In the genomic region with DNA sequence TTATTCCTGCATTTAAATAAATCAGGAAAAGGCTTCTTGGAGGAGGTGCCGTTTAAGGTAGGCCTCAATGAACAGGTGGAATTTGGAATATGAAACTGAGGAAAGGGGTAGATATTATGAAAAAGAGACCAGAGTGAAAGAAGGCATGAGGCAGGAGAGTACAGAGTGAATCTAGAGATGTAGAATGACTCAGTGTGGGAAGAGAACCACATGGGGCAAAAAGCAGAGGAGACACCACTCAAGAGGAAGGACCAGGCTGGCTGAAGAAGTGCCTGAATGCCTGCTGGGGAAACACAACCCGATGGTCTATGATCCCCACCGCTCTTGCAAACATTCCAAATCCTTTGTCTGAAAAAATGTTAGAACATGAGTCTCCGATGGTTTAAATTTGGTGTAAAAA, we compare ENCODE assay signal across 16 cellular contexts.
DNase-seq lines count a peak whose midpoint lies in the region; ATAC-seq, FAIRE-seq and TF ChIP-seq lines count a peak whose summit lies in the region.
"Had no signal": no experiment of that assay in that cellular context is flagged by ENCODE, and none has a peak within 500 bp of the region (broad histone marks: within the 10 kb centered on the region; RNA-seq: fewer than 3 reads in every experiment).

No MANE protein-coding gene starts in this region.

- H3K27me3 Mint-ChIP-seq in CD4-positive, CD25-positive, alpha-beta regulatory T cell: no peaks in the 10 kb centered on the region
- no peaks in the 10 kb centered on the region for H3K27me3 Mint-ChIP-seq in T-cell
- H3K27me3 Mint-ChIP-seq in GM23338 (ENCODE audit: insufficient read depth, low read depth, poor library complexity): peaks cover 5% of the 10 kb centered on the region

- POLR2A ChIA-PET in A673 (lab: Charles Lee; ENCODE audit: low non-redundant PET) (no interaction called here), T-cell (lab: Charles Lee) (no interaction called here)

- H4K20me1 ChIP-seq in GM23338 (replicated peaks; ENCODE audit: insufficient read depth): no peaks in the 10 kb centered on the region
- H4K20me1 ChIP-seq: BLaER1 had no signal

- H3K36me3 Mint-ChIP-seq in CD4-positive, CD25-positive, alpha-beta regulatory T cell: peaks cover 32% of the 10 kb centered on the region
- H3K36me3 Mint-ChIP-seq in T-cell: peaks cover 33% of the 10 kb centered on the region
- no peaks in the 10 kb centered on the region for H3K36me3 Mint-ChIP-seq in GM23338 (ENCODE audit: low read depth)

- H3K9me3 ChIP-seq in A673 (ENCODE audit: low read depth, low read length, poor library complexity, severe bottlenecking): no peaks in the 10 kb centered on the region
- H3K9me3 ChIP-seq in CD4-positive, CD25-positive, alpha-beta regulatory T cell (ENCODE audit: control insufficient read depth in 2 of 2, low read length in 2 of 2): no peaks in the 10 kb centered on the region
- H3K9me3 ChIP-seq: A549, BLaER1 had no signal

- no peak overlapping the region for H3K4me2 ChIP-seq in GM23338
- H3K4me2 ChIP-seq: A549, BLaER1 had no signal

- H3K27me3 ChIP-seq in A673 (replicated peaks; ENCODE audit: insufficient read depth, low read depth, low read length, poor library complexity) (no peaks in the 10 kb centered on the region), GM23338 (ENCODE audit: insufficient read depth) (no peaks in the 10 kb centered on the region)
- H3K27me3 ChIP-seq in CD4-positive, CD25-positive, alpha-beta regulatory T cell (ENCODE audit: control insufficient read depth, insufficient read depth, low read length): no peaks in the 10 kb centered on the region
- H3K27me3 ChIP-seq: BLaER1 had no signal

- no peaks in the 10 kb centered on the region for H3K79me2 ChIP-seq in GM23338 (replicated peaks; ENCODE audit: insufficient read depth)

- H3K36me3 ChIP-seq in A673 (ENCODE audit: insufficient read depth, low read length, poor library complexity, severe bottlenecking): no peaks in the 10 kb centered on the region
- no peaks in the 10 kb centered on the region for H3K36me3 ChIP-seq in CD4-positive, CD25-positive, alpha-beta regulatory T cell (ENCODE audit: control insufficient read depth, insufficient read depth, low read length)
- no peaks in the 10 kb centered on the region for H3K36me3 ChIP-seq in GM23338 (ENCODE audit: insufficient read depth)
- H3K36me3 ChIP-seq: BLaER1 had no signal

- peaks cover 20% of the 10 kb centered on the region for H3K4me1 ChIP-seq in A673 (ENCODE audit: insufficient read depth, low read length, poor library complexity, severe bottlenecking)
- no peaks in the 10 kb centered on the region for H3K4me1 ChIP-seq in CD4-positive, CD25-positive, alpha-beta regulatory T cell (ENCODE audit: control insufficient read depth, insufficient read depth, low read length, poor library complexity, severe bottlenecking)
- H3K4me1 ChIP-seq in GM23338 (ENCODE audit: insufficient read depth): no peaks in the 10 kb centered on the region
- H3K4me1 ChIP-seq: A549, BLaER1 had no signal

- H3K4me1 Mint-ChIP-seq in CD4-positive, CD25-positive, alpha-beta regulatory T cell: peaks cover 3 to 27% (median 19%) of the 10 kb centered on the region in 4 donors
- H3K4me1 Mint-ChIP-seq in T-cell: peaks cover 9 to 41% (median 12%) of the 10 kb centered on the region in 3 donors
- no peaks in the 10 kb centered on the region for H3K4me1 Mint-ChIP-seq in GM23338
- H3K4me1 Mint-ChIP-seq: H9 had no signal

- intact Hi-C loops in A673 (cut with micrococcal nuclease; ENCODE audit: unreplicated experiment): loop anchor here (5.0 kb wide), 1 partner anchor 864 kb away; no protein-coding TSS in a partner anchor

- peak overlapping the region in 1 of 4 donors; percentile 32 for H3K4me3 Mint-ChIP-seq in CD4-positive, CD25-positive, alpha-beta regulatory T cell
- H3K4me3 Mint-ChIP-seq in T-cell (no peak overlapping the region), GM23338 (no peak overlapping the region)
- H3K4me3 Mint-ChIP-seq: H9 had no signal

- in situ Hi-C loops in KBM-7 (cut with MboI; ENCODE audit: low pct_unique_long_range_greater_than_20kb, low sequenced_read_pairs): no loop called here

- H3F3A ChIP-seq in GM23338 (replicated peaks; ENCODE audit: low read depth): no peaks in the 10 kb centered on the region

- 0 out of 2 replicates have a peak, but pooled peaks cover 12% of the 10 kb centered on the region for H3K9me2 ChIP-seq in GM23338 (ENCODE audit: insufficient read depth)

- DNase-seq in A673 (ENCODE audit: low spot score): peak; percentile 34
- DNase-seq in CD4-positive, CD25-positive, alpha-beta regulatory T cell: no peak
- DNase-seq in T-cell: no peak
- peak; percentile 7 for DNase-seq in kidney tubule cell (ENCODE audit: low spot score)
- DNase-seq in GM19239 (ENCODE audit: insufficient read length, low spot score): no peak
- no peak for DNase-seq in KBM-7
- no peak for DNase-seq in GM23338 (ENCODE audit: low spot score)
- DNase-seq: DMS79, GOT3, H9, IMR-90 had no signal

- peak overlapping the region in 2 of 3 donors; percentile 2 to 4 for H3K27ac Mint-ChIP-seq in CD4-positive, CD25-positive, alpha-beta regulatory T cell
- H3K27ac Mint-ChIP-seq in T-cell (peak overlapping the region; percentile 4 to 19), GM23338 (no peak overlapping the region)
- H3K27ac Mint-ChIP-seq: H9 had no signal

- H3K4me3 ChIP-seq in A673 (ENCODE audit: low read depth, low read length, poor library complexity, severe bottlenecking) (no peak overlapping the region), GM23338 (no peak overlapping the region)
- no peak overlapping the region for H3K4me3 ChIP-seq in CD4-positive, CD25-positive, alpha-beta regulatory T cell (ENCODE audit: low read depth, low read length)
- H3K4me3 ChIP-seq: A549, BLaER1, GM12878 had no signal

- TF ChIP-seq CTCF in A673 (conservative IDR thresholded peaks at IDR 0.05; ENCODE audit: low read depth, low read length) (no peak), GM23338 (conservative IDR thresholded peaks at IDR 0.05; ENCODE audit: low read depth in 2 of 2) (no peak)

- H3K27ac ChIP-seq in A673 (ENCODE audit: low read depth, low read length, poor library complexity, severe bottlenecking) (peak overlapping the region; percentile 51), GM23338 (ENCODE audit: low read depth) (no peak overlapping the region)
- no peak overlapping the region for H3K27ac ChIP-seq in CD4-positive, CD25-positive, alpha-beta regulatory T cell (ENCODE audit: insufficient read depth, low read length, poor library complexity, severe bottlenecking)
- H3K27ac ChIP-seq: A549, BLaER1 had no signal

- peaks cover 0 to 3% (median 0%) of the 10 kb centered on the region in 7 donors for H3K9me3 Mint-ChIP-seq in CD4-positive, CD25-positive, alpha-beta regulatory T cell
- H3K9me3 Mint-ChIP-seq in T-cell: no peaks in the 10 kb centered on the region
- no peaks in the 10 kb centered on the region; the same call in 2 of the 3 replicates for H3K9me3 Mint-ChIP-seq in GM23338
- H3K9me3 Mint-ChIP-seq: H9 had no signal

- no peak for ATAC-seq in CD4-positive, CD25-positive, alpha-beta regulatory T cell (ENCODE audit: low read depth in 2 of 2)
- no peak for ATAC-seq in T-cell (replicated peaks in 1 of 4)
- ATAC-seq in HG02970 (IDR thresholded peaks at IDR 0.05; ENCODE audit: low FRiP score, unreplicated experiment): no peak
- ATAC-seq in GM23338: no peak
- ATAC-seq: A549, GM12878 had no signal

- CTCF ChIA-PET in A673 (lab: Charles Lee) (interaction anchor here (0.6 kb wide), 1 partner anchor 767 kb away, joined by 4 read pairs; no protein-coding TSS in a partner anchor), T-cell (lab: Charles Lee) (interaction anchor here in 1 of 2 donors (0.6 to 0.7 kb wide), 2 partner anchors 329 to 829 kb away, joined by 4 to 7 read pairs; no protein-coding TSS in a partner anchor)

- no peak for FAIRE-seq in GM19239 (lab: Jason Lieb, UNC)
- FAIRE-seq: A549, GM12878, GM18507 had no signal

- BruUV-seq in A673 (replicated peaks; lab: Mats Ljungman, UMichigan): no TSS peak

- H2AFZ ChIP-seq in GM23338: no peak overlapping the region

TF ChIP-seq in GM23338, 12 proteins besides CTCF, POLR2A, EP300 and RAD21 (continues in another document):
- TF ChIP-seq JUNB (IDR thresholded peaks at IDR 0.05; ENCODE audit: unreplicated experiment) (no peak), EZH2phosphoT487 (IDR thresholded peaks at IDR 0.05; ENCODE audit: unreplicated experiment) (no peak)

Comparison
In these comparisons a context has a peak if more than half of its experiments do, and no peak if none do; other contexts are left out.
1. DNase-seq: peak in A673 (single experiment) and kidney tubule cell (single experiment); none in CD4-positive, CD25-positive, alpha-beta regulatory T cell (0 of 3), T-cell (0 of 34), GM19239 (single experiment), KBM-7 (single experiment) and GM23338 (single experiment).